20 cellular contexts compared by ENCODE assay signal in genomic region chr2:85188852-85189251, GRCh38. TPM values are rescaled to one million over a fixed set of nuclear protein-coding genes. Genes with fewer than 3 reads are reported as not detected.
DNase-seq lines count a peak whose midpoint lies in the region; ATAC-seq, FAIRE-seq and TF ChIP-seq lines count a peak whose summit lies in the region.
"Had no signal": no experiment of that assay in that cellular context is flagged by ENCODE, and none has a peak within 500 bp of the region (broad histone marks: within the 10 kb centered on the region; RNA-seq: fewer than 3 reads in every experiment).

No MANE protein-coding gene starts in this region.

- H3K9me3 Mint-ChIP-seq in nephron, result no peaks in the 10 kb centered on the region
- H3K9me3 Mint-ChIP-seq: activated naive CD4-positive, alpha-beta T cell treated with anti-CD3 and anti-CD28 coated beads for 36 hours; T-cell had no signal

- H2AK5ac ChIP-seq in mesendoderm (ENCODE audit: low read length), result no peak overlapping the region

- no peak overlapping the region for H2BK5ac ChIP-seq in mesendoderm (ENCODE audit: low read length)

- H3K36me3 ChIP-seq in SK-N-MC (ENCODE audit: insufficient read depth, low read length) (no peaks in the 10 kb centered on the region), small intestine (ENCODE audit: control insufficient read depth in 2 of 2, insufficient read depth in 2 of 2, low read length in 2 of 2) (no peaks in the 10 kb centered on the region), mesendoderm (ENCODE audit: control insufficient read depth, insufficient read depth, low read length) (no peaks in the 10 kb centered on the region)
- H3K36me3 ChIP-seq: esophagus muscularis mucosa had no signal

- no peaks in the 10 kb centered on the region for H3K27me3 Mint-ChIP-seq in nephron (ENCODE audit: low read depth)

- H4K8ac ChIP-seq in mesendoderm (ENCODE audit: low read depth, low read length), result no peak overlapping the region

- no peak overlapping the region for H3K23ac ChIP-seq in mesendoderm (ENCODE audit: low read length)

- H3K4me3 Mint-ChIP-seq in nephron, result peak overlapping the region in 1 of 3 experiments; percentile 32
- H3K4me3 Mint-ChIP-seq: activated naive CD4-positive, alpha-beta T cell treated with anti-CD3 and anti-CD28 coated beads for 36 hours; B cell; stimulated activated naive B cell treated with anti-CD40 and anti-IgM and Interleukin-4, amounts not matched to agents 10 μg/mL and 1 μg/mL and 100 μg/mL, for 72 hours; T-cell had no signal

- H3K4me3 ChIP-seq in A549, result no peak overlapping the region
- peak overlapping the region; percentile 31 for H3K4me3 ChIP-seq in SK-N-MC
- H3K4me3 ChIP-seq in small intestine (ENCODE audit: low read depth in 1 of 2, low read length in 2 of 2), result no peak overlapping the region
- no peak overlapping the region for H3K4me3 ChIP-seq in mesendoderm (ENCODE audit: low read length)
- H3K4me3 ChIP-seq: esophagus muscularis mucosa had no signal

- no peak overlapping the region for H3K27ac ChIP-seq in A549
- H3K27ac ChIP-seq in SK-N-MC, result no peak overlapping the region
- H3K27ac ChIP-seq in small intestine (ENCODE audit: low read depth in 1 of 2, low read length in 1 of 2), result no peak overlapping the region
- no peak overlapping the region for H3K27ac ChIP-seq in mesendoderm (ENCODE audit: low read depth, low read length)
- H3K27ac ChIP-seq: esophagus muscularis mucosa had no signal

- H3K79me1 ChIP-seq in mesendoderm (ENCODE audit: low read length), result no peaks in the 10 kb centered on the region

- H3K9ac ChIP-seq in SK-N-MC (ENCODE audit: insufficient read length) (no peak overlapping the region), mesendoderm (ENCODE audit: low read length) (no peak overlapping the region)

- H4K5ac ChIP-seq in mesendoderm (ENCODE audit: low read length), result no peak overlapping the region

- no peak for TF ChIP-seq POLR2A in A549 (IDR thresholded peaks at IDR 0.05; ENCODE audit: low read length)

- peak overlapping the region; percentile 13; the same call in 1 of the 3 replicates for H3K4me2 ChIP-seq in A549
- no peak overlapping the region for H3K4me2 ChIP-seq in mesendoderm (ENCODE audit: low read length)

- H3K27me3 ChIP-seq in small intestine (ENCODE audit: control insufficient read depth in 2 of 2, insufficient read depth in 2 of 2, low read length in 2 of 2) (no peaks in the 10 kb centered on the region), mesendoderm (ENCODE audit: insufficient read depth, low read length, poor library complexity) (no peaks in the 10 kb centered on the region)
- H3K27me3 ChIP-seq: esophagus muscularis mucosa had no signal

- H3K36me3 Mint-ChIP-seq in nephron (ENCODE audit: low read depth), result peaks cover 33% of the 10 kb centered on the region
- H3K36me3 Mint-ChIP-seq: stimulated activated naive B cell treated with anti-CD40 and anti-IgM and Interleukin-4, amounts not matched to agents 10 μg/mL and 1 μg/mL and 100 μg/mL, for 72 hours; T-cell had no signal

- POLR2A ChIA-PET in A549 (lab: Yijun Ruan, JAX), result no interaction called here

- WGBS in A549 (ENCODE audit: missing lambda C conversion rate), result 41% methylated on average over 5 of the region's 5 CpGs
- 40 to 47% (median 44%) methylated on average over 5 of the region's 5 CpGs for WGBS in small intestine, 3 donors
- WGBS in mesendoderm (ENCODE audit: extremely low coverage, insufficient coverage, low lambda C conversion rate), result no CpG with 5 or more reads among the region's 5 CpGs

- peaks cover 2% of the 10 kb centered on the region for H3K79me2 ChIP-seq in mesendoderm (ENCODE audit: control insufficient read depth, insufficient read depth, low read length)

- H3K4ac ChIP-seq in mesendoderm (ENCODE audit: low read depth, low read length), result no peak overlapping the region

- DNase-seq in A549 (ENCODE audit: low read depth in 1 of 2, low spot score in 1 of 2), result no peak
- peak; percentile 56 for DNase-seq in EL
- DNase-seq in SK-N-MC (ENCODE audit: low read depth, low spot score), result no peak
- DNase-seq in small intestine, result no peak
- DNase-seq in NK-92 (lab: John Stamatoyannopoulos, UW; ENCODE audit: unreplicated experiment), result no peak
- no peak for DNase-seq in mesendoderm
- DNase-seq in NK-92 treated with Interleukin-12 subunit alpha and Interleukin-12 subunit beta, amount 100 ng/mL, for 24 hours (lab: John Stamatoyannopoulos, UW), result no peak
- DNase-seq: activated naive CD4-positive, alpha-beta T cell treated with anti-CD3 and anti-CD28 coated beads for 36 hours; activated T-cell treated with anti-CD3 and anti-CD28 coated beads for 4 hours; central memory CD4-positive, alpha-beta T cell; GOT3; Karpas-422; left ventricle myocardium superior; NCI-H1092 treated with DMSO at 0.1 percent for 48 hours; right cardiac atrium; stimulated activated naive B cell treated with anti-CD40 and anti-IgM and Interleukin-4, amounts not matched to agents 10 μg/mL and 1 μg/mL and 100 μg/mL, for 72 hours; T-cell had no signal

- TF ChIP-seq EP300 in A549 (IDR thresholded peaks at IDR 0.05), result no peak

- peak overlapping the region; percentile 37 to 70 (median 70) for H3K27ac Mint-ChIP-seq in nephron
- H3K27ac Mint-ChIP-seq: activated naive CD4-positive, alpha-beta T cell treated with anti-CD3 and anti-CD28 coated beads for 36 hours; B cell; stimulated activated naive B cell treated with anti-CD40 and anti-IgM and Interleukin-4, amounts not matched to agents 10 μg/mL and 1 μg/mL and 100 μg/mL, for 72 hours; T-cell had no signal

- no peak for TF ChIP-seq CTCF in A549 (IDR thresholded peaks at IDR 0.05)
- no peak for TF ChIP-seq CTCF in nephron (IDR thresholded peaks at IDR 0.05; ENCODE audit: unreplicated experiment in 3 of 3)

- ATAC-seq in A549, result no peak
- ATAC-seq: left ventricle myocardium superior; right cardiac atrium; stimulated activated naive B cell treated with anti-CD40 and anti-IgM and Interleukin-4, amounts not matched to agents 10 μg/mL and 1 μg/mL and 100 μg/mL, for 72 hours; T-cell had no signal

- H2BK120ac ChIP-seq in mesendoderm (ENCODE audit: low read depth, low read length), result no peak overlapping the region

- peaks cover 40% of the 10 kb centered on the region for H3K4me1 Mint-ChIP-seq in nephron
- H3K4me1 Mint-ChIP-seq: B cell; stimulated activated naive B cell treated with anti-CD40 and anti-IgM and Interleukin-4, amounts not matched to agents 10 μg/mL and 1 μg/mL and 100 μg/mL, for 72 hours; T-cell had no signal

- no peak overlapping the region for H3K56ac ChIP-seq in mesendoderm (ENCODE audit: low read length)

- TF ChIP-seq RAD21 in A549 (conservative IDR thresholded peaks at IDR 0.05 in 1 of 2, IDR thresholded peaks at IDR 0.05 in 1 of 2), result no peak

- no peak overlapping the region for H2BK15ac ChIP-seq in mesendoderm (replicated peaks; ENCODE audit: low read depth)

- H3K4me1 ChIP-seq in A549, result peaks cover 10% of the 10 kb centered on the region; the same call in 2 of the 3 replicates
- H3K4me1 ChIP-seq in small intestine (ENCODE audit: control insufficient read depth in 2 of 2, insufficient read depth in 1 of 2, low read depth in 1 of 2, low read length in 1 of 2), result no peaks in the 10 kb centered on the region
- no peaks in the 10 kb centered on the region for H3K4me1 ChIP-seq in mesendoderm (ENCODE audit: control insufficient read depth, low read depth, low read length)

- FAIRE-seq in A549 (lab: Jason Lieb, UNC), result no peak
- FAIRE-seq in small intestine (lab: Jason Lieb, UNC), result no peak

- no peaks in the 10 kb centered on the region for H3K9me3 ChIP-seq in A549
- no peaks in the 10 kb centered on the region for H3K9me3 ChIP-seq in SK-N-MC (ENCODE audit: low read depth, low read length)
- H3K9me3 ChIP-seq in small intestine (ENCODE audit: control insufficient read depth, low read depth), result no peaks in the 10 kb centered on the region
- H3K9me3 ChIP-seq: esophagus muscularis mucosa had no signal

- CTCF ChIA-PET in A549 (lab: Yijun Ruan, JAX), result no interaction called here

- H3K18ac ChIP-seq in mesendoderm (ENCODE audit: low read length), result no peak overlapping the region

TF ChIP-seq in A549, 52 proteins besides CTCF, POLR2A, EP300 and RAD21:
- TF ChIP-seq HOXB13 (CRISPR knock-in tag; IDR thresholded peaks at IDR 0.05; ENCODE audit: low read depth), result no peak
- no peak for TF ChIP-seq FOSB (CRISPR knock-in tag; IDR thresholded peaks at IDR 0.05)
- no peak for TF ChIP-seq BHLHE40 (IDR thresholded peaks at IDR 0.05; ENCODE audit: low read depth, low read length)
- TF ChIP-seq BCL3 (IDR thresholded peaks at IDR 0.05), result no peak
- no peak for TF ChIP-seq EHF (CRISPR knock-in tag; IDR thresholded peaks at IDR 0.05)

RNA-seq across cellular contexts. Expression of gene TCF7L1, which starts 55.7 kb away (rescaled TPM):
- 0.68 and 0.95 TPM in 2 replicates for polyA plus RNA-seq in A549 (2011; rRNA removed)
- polyA plus RNA-seq in A549 (2012; cell fraction: cytosol; rRNA removed), result 3.2 and 4.0 TPM in 2 replicates
- 7.1 and 7.9 TPM in 2 replicates for polyA plus RNA-seq in A549 (2012; cell fraction: nucleus; rRNA removed)
- polyA plus RNA-seq in A549 (2017; fragmentation: RNase III; extraction: RNeasy Plus Mini Kit Qiagen cat#74134 plus additional on column Dnase treatment), result 4.1 to 5.0 TPM (median 4.4 TPM) in 3 replicates
- 0.68 and 3.3 TPM in 2 replicates for polyA minus RNA-seq in A549 (2011; rRNA and poly(A)+ RNA removed)
- polyA plus RNA-seq in small intestine, result 1 to 10 TPM in 2 of 3 donors, under 1 TPM in 1; 0.45 to 4.6 (median 1.9) TPM
- polyA plus RNA-seq in mesendoderm (2013, experiment 1 of 2), result 57.4 TPM
- polyA plus RNA-seq in mesendoderm (2013, experiment 2 of 2), result 61.2 TPM
